In genomic region chr1:214637722-214638473, GRCh38 we compare ENCODE assay signal across 1 cellular context.
TF ChIP-seq lines count a peak whose summit lies in the region.

No MANE protein-coding gene starts in this region.

TF ChIP-seq in GM23338, 12 proteins besides CTCF, POLR2A, EP300 and RAD21 (continued from another document):
- TF ChIP-seq ETS1 (IDR thresholded peaks at IDR 0.05) (no peak), ZNF114 (CRISPR knock-in tag; IDR thresholded peaks at IDR 0.05) (no peak)
